In genomic region chrX:21438792-21439191, GRCh38 we compare ENCODE assay signal across 11 cellular contexts.
DNase-seq lines count a peak whose midpoint lies in the region; ATAC-seq and TF ChIP-seq lines count a peak whose summit lies in the region.
"Had no signal": no experiment of that assay in that cellular context is flagged by ENCODE, and none has a peak within 500 bp of the region (broad histone marks: within the 10 kb centered on the region; RNA-seq: fewer than 3 reads in every experiment).

No MANE protein-coding gene starts in this region.

- H3K9ac ChIP-seq in colonic mucosa (ENCODE audit: low read depth in 2 of 2, low read length in 2 of 2), result no peak overlapping the region

- peaks cover 15% of the 10 kb centered on the region for H3K4me1 Mint-ChIP-seq in activated naive CD8-positive, alpha-beta T cell treated with anti-CD3 and anti-CD28 coated beads for 36 hours
- H3K4me1 Mint-ChIP-seq: neural crest cell had no signal

- no peaks in the 10 kb centered on the region for H3K27me3 ChIP-seq in colonic mucosa
- H3K27me3 ChIP-seq: SJSA1 had no signal

- CTCF ChIA-PET in GM10248 (lab: Yijun Ruan, JAX), result no interaction called here

- DNase-seq in GM10248 (ENCODE audit: extremely low spot score), result peak; percentile 5
- no peak for DNase-seq in activated naive CD8-positive, alpha-beta T cell treated with anti-CD3 and anti-CD28 coated beads for 36 hours
- DNase-seq in NCI-H187 (lab: John Stamatoyannopoulos, UW), result no peak
- no peak for DNase-seq in dedifferentiated amniotic fluid mesenchymal stem cell (ENCODE audit: extremely low spot score)
- DNase-seq in colonic mucosa, result no peak
- DNase-seq in retina, result no peak
- DNase-seq: endodermal cell had no signal

- H3K4me3 ChIP-seq in colonic mucosa, result no peak overlapping the region
- H3K4me3 ChIP-seq: SJSA1 had no signal

- H3K4me3 Mint-ChIP-seq in activated naive CD8-positive, alpha-beta T cell treated with anti-CD3 and anti-CD28 coated beads for 36 hours, result peak overlapping the region; percentile 71
- H3K4me3 Mint-ChIP-seq: endodermal cell, neural crest cell had no signal

- no peak overlapping the region for H3K27ac ChIP-seq in colonic mucosa
- H3K27ac ChIP-seq: SJSA1 had no signal

- H3K9me3 ChIP-seq in colonic mucosa, result no peaks in the 10 kb centered on the region
- H3K9me3 ChIP-seq: SJSA1 had no signal

- POLR2A ChIA-PET in GM10248 (lab: Yijun Ruan, JAX), result no interaction called here

- intact Hi-C loops in colonic mucosa (cut with DNase I), result no loop called here

- H3K27ac Mint-ChIP-seq in activated naive CD8-positive, alpha-beta T cell treated with anti-CD3 and anti-CD28 coated beads for 36 hours, result peak overlapping the region; percentile 87
- H3K27ac Mint-ChIP-seq: endodermal cell had no signal

- H3K27me3 Mint-ChIP-seq in activated naive CD8-positive, alpha-beta T cell treated with anti-CD3 and anti-CD28 coated beads for 36 hours, result no peaks in the 10 kb centered on the region

- TF ChIP-seq CTCF in GM10248 (IDR thresholded peaks at IDR 0.05; ENCODE audit: control extremely low read depth, extremely low read depth, low read depth, missing control alignments) (no peak), colonic mucosa (IDR thresholded peaks at IDR 0.05) (no peak)

- no peaks in the 10 kb centered on the region for H3K4me1 ChIP-seq in colonic mucosa
- H3K4me1 ChIP-seq: SJSA1 had no signal

- no peaks in the 10 kb centered on the region for H3K9me3 Mint-ChIP-seq in activated naive CD8-positive, alpha-beta T cell treated with anti-CD3 and anti-CD28 coated beads for 36 hours
- H3K9me3 Mint-ChIP-seq: endodermal cell, neural crest cell had no signal

- ATAC-seq in GM21390 (IDR thresholded peaks at IDR 0.05; ENCODE audit: unreplicated experiment), result peak; percentile 99
- peak; percentile 99 for ATAC-seq in HG03469 (IDR thresholded peaks at IDR 0.05; ENCODE audit: unreplicated experiment)

- no peaks in the 10 kb centered on the region for H3K36me3 ChIP-seq in colonic mucosa
- H3K36me3 ChIP-seq: SJSA1 had no signal

- peaks cover 8% of the 10 kb centered on the region for H3K36me3 Mint-ChIP-seq in activated naive CD8-positive, alpha-beta T cell treated with anti-CD3 and anti-CD28 coated beads for 36 hours
